1 cellular context compared by ENCODE assay signal in genomic region chr10:104257235-104257634, GRCh38.
TF ChIP-seq lines count a peak whose summit lies in the region.

No MANE protein-coding gene starts in this region.

TF ChIP-seq in GM23338, 12 proteins besides CTCF, POLR2A, EP300 and RAD21:
- TF ChIP-seq, protein P1, sequence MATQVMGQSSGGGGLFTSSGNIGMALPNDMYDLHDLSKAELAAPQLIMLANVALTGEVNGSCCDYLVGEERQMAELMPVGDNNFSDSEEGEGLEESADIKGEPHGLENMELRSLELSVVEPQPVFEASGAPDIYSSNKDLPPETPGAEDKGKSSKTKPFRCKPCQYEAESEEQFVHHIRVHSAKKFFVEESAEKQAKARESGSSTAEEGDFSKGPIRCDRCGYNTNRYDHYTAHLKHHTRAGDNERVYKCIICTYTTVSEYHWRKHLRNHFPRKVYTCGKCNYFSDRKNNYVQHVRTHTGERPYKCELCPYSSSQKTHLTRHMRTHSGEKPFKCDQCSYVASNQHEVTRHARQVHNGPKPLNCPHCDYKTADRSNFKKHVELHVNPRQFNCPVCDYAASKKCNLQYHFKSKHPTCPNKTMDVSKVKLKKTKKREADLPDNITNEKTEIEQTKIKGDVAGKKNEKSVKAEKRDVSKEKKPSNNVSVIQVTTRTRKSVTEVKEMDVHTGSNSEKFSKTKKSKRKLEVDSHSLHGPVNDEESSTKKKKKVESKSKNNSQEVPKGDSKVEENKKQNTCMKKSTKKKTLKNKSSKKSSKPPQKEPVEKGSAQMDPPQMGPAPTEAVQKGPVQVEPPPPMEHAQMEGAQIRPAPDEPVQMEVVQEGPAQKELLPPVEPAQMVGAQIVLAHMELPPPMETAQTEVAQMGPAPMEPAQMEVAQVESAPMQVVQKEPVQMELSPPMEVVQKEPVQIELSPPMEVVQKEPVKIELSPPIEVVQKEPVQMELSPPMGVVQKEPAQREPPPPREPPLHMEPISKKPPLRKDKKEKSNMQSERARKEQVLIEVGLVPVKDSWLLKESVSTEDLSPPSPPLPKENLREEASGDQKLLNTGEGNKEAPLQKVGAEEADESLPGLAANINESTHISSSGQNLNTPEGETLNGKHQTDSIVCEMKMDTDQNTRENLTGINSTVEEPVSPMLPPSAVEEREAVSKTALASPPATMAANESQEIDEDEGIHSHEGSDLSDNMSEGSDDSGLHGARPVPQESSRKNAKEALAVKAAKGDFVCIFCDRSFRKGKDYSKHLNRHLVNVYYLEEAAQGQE (IDR thresholded peaks at IDR 0.05; ENCODE audit: unreplicated experiment), result no peak
- TF ChIP-seq EZH2 (IDR thresholded peaks at IDR 0.05; ENCODE audit: low read depth, unreplicated experiment) (no peak), STAT1 (IDR thresholded peaks at IDR 0.05; ENCODE audit: unreplicated experiment) (no peak), ZNF331 (CRISPR knock-in tag; IDR thresholded peaks at IDR 0.05; ENCODE audit: low read depth) (no peak), ZNF114 (CRISPR knock-in tag; IDR thresholded peaks at IDR 0.05) (no peak), POLR2AphosphoS5 (IDR thresholded peaks at IDR 0.05; ENCODE audit: low read depth) (no peak), EZH2phosphoT487 (IDR thresholded peaks at IDR 0.05; ENCODE audit: unreplicated experiment) (no peak), CREB1 (CRISPR knock-in tag; IDR thresholded peaks at IDR 0.05; ENCODE audit: low read depth) (no peak), NANOG (IDR thresholded peaks at IDR 0.05; ENCODE audit: borderline replicate concordance) (no peak), JUNB (IDR thresholded peaks at IDR 0.05; ENCODE audit: unreplicated experiment) (no peak)
- TF ChIP-seq, protein P2, sequence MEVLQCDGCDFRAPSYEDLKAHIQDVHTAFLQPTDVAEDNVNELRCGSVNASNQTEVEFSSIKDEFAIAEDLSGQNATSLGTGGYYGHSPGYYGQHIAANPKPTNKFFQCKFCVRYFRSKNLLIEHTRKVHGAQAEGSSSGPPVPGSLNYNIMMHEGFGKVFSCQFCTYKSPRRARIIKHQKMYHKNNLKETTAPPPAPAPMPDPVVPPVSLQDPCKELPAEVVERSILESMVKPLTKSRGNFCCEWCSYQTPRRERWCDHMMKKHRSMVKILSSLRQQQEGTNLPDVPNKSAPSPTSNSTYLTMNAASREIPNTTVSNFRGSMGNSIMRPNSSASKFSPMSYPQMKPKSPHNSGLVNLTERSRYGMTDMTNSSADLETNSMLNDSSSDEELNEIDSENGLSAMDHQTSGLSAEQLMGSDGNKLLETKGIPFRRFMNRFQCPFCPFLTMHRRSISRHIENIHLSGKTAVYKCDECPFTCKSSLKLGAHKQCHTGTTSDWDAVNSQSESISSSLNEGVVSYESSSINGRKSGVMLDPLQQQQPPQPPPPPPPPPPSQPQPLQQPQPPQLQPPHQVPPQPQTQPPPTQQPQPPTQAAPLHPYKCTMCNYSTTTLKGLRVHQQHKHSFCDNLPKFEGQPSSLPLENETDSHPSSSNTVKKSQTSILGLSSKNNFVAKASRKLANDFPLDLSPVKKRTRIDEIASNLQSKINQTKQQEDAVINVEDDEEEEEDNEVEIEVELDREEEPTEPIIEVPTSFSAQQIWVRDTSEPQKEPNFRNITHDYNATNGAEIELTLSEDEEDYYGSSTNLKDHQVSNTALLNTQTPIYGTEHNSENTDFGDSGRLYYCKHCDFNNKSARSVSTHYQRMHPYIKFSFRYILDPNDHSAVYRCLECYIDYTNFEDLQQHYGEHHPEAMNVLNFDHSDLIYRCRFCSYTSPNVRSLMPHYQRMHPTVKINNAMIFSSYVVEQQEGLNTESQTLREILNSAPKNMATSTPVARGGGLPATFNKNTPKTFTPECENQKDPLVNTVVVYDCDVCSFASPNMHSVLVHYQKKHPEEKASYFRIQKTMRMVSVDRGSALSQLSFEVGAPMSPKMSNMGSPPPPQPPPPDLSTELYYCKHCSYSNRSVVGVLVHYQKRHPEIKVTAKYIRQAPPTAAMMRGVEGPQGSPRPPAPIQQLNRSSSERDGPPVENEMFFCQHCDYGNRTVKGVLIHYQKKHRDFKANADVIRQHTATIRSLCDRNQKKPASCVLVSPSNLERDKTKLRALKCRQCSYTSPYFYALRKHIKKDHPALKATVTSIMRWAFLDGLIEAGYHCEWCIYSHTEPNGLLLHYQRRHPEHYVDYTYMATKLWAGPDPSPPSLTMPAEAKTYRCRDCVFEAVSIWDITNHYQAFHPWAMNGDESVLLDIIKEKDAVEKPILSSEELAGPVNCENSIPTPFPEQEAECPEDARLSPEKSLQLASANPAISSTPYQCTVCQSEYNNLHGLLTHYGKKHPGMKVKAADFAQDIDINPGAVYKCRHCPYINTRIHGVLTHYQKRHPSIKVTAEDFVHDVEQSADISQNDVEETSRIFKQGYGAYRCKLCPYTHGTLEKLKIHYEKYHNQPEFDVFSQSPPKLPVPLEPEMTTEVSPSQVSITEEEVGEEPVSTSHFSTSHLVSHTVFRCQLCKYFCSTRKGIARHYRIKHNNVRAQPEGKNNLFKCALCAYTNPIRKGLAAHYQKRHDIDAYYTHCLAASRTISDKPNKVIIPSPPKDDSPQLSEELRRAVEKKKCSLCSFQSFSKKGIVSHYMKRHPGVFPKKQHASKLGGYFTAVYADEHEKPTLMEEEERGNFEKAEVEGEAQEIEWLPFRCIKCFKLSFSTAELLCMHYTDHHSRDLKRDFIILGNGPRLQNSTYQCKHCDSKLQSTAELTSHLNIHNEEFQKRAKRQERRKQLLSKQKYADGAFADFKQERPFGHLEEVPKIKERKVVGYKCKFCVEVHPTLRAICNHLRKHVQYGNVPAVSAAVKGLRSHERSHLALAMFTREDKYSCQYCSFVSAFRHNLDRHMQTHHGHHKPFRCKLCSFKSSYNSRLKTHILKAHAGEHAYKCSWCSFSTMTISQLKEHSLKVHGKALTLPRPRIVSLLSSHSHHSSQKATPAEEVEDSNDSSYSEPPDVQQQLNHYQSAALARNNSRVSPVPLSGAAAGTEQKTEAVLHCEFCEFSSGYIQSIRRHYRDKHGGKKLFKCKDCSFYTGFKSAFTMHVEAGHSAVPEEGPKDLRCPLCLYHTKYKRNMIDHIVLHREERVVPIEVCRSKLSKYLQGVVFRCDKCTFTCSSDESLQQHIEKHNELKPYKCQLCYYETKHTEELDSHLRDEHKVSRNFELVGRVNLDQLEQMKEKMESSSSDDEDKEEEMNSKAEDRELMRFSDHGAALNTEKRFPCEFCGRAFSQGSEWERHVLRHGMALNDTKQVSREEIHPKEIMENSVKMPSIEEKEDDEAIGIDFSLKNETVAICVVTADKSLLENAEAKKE (CRISPR knock-in tag; IDR thresholded peaks at IDR 0.05), result no peak
- TF ChIP-seq, protein P3, sequence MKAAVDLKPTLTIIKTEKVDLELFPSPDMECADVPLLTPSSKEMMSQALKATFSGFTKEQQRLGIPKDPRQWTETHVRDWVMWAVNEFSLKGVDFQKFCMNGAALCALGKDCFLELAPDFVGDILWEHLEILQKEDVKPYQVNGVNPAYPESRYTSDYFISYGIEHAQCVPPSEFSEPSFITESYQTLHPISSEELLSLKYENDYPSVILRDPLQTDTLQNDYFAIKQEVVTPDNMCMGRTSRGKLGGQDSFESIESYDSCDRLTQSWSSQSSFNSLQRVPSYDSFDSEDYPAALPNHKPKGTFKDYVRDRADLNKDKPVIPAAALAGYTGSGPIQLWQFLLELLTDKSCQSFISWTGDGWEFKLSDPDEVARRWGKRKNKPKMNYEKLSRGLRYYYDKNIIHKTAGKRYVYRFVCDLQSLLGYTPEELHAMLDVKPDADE (IDR thresholded peaks at IDR 0.05), result no peak
